Comparison of ENCODE assay signal across 15 cellular contexts in genomic region chr10:32104622-32105509, GRCh38. TPM values are rescaled to one million over a fixed set of nuclear protein-coding genes. Genes with fewer than 3 reads are reported as not detected.
DNase-seq lines count a peak whose midpoint lies in the region; ATAC-seq and TF ChIP-seq lines count a peak whose summit lies in the region.
"Had no signal": no experiment of that assay in that cellular context is flagged by ENCODE, and none has a peak within 500 bp of the region (broad histone marks: within the 10 kb centered on the region; RNA-seq: fewer than 3 reads in every experiment).

No MANE protein-coding gene starts in this region.

- POLR2A ChIA-PET in BJ (lab: Charles Lee), result no interaction called here
- POLR2A ChIA-PET in IMR-90 (lab: Charles Lee; ENCODE audit: unreplicated experiment), result no interaction called here

- no peak overlapping the region for H3K56ac ChIP-seq in IMR-90 (ENCODE audit: extremely low read depth, insufficient read depth, low read length)

- dilution Hi-C loops in IMR-90 (cut with HindIII; ENCODE audit: low sequenced_read_pairs, unreplicated experiment), result no loop called here

- TF ChIP-seq RAD21 in IMR-90 (IDR thresholded peaks at IDR 0.05; ENCODE audit: low read length), result no peak

- H2AK9ac ChIP-seq in IMR-90 (replicated peaks; ENCODE audit: low read depth, low read length, poor library complexity), result no peak overlapping the region

- no peak overlapping the region for H4K91ac ChIP-seq in IMR-90 (ENCODE audit: insufficient read depth, low read depth, low read length)

- H2AFZ ChIP-seq in IMR-90 (replicated peaks; ENCODE audit: low read length, poor library complexity), result no peak overlapping the region
- H2AFZ ChIP-seq in osteoblast (ENCODE audit: low read length), result no peak overlapping the region

- intact Hi-C loops in IMR-90 (cut with micrococcal nuclease) (no loop called here), posterior vena cava (cut with DNase I) (no loop called here)

- H3K27me3 ChIP-seq in BJ (ENCODE audit: control insufficient read depth, insufficient read depth, low read length) (no peaks in the 10 kb centered on the region), IMR-90 (ENCODE audit: control insufficient read depth, insufficient read depth, low read length) (peaks cover 5% of the 10 kb centered on the region), brain microvascular endothelial cell (replicated peaks) (no peaks in the 10 kb centered on the region), osteoblast (ENCODE audit: insufficient read depth, low read length) (no peaks in the 10 kb centered on the region)
- H3K27me3 ChIP-seq: adrenal gland, gastrocnemius medialis had no signal

- H3K4me2 ChIP-seq in IMR-90 (ENCODE audit: low read depth, low read length) (no peak overlapping the region), osteoblast (ENCODE audit: insufficient read depth, low read length) (no peak overlapping the region)

- H3K27ac ChIP-seq in IMR-90 (ENCODE audit: insufficient read depth, low read length) (no peak overlapping the region), brain microvascular endothelial cell (no peak overlapping the region), osteoblast (ENCODE audit: low read depth, low read length) (peak overlapping the region; percentile 18)
- H3K27ac ChIP-seq: gastrocnemius medialis had no signal

- H2BK20ac ChIP-seq in IMR-90 (ENCODE audit: low read depth, low read length), result no peak overlapping the region

- H3K4me3 ChIP-seq in BJ (ENCODE audit: low read depth, low read length), result no peak overlapping the region
- no peak overlapping the region for H3K4me3 ChIP-seq in IMR-90 (ENCODE audit: insufficient read depth, low read depth, low read length)
- no peak overlapping the region for H3K4me3 ChIP-seq in brain microvascular endothelial cell (ENCODE audit: low read depth, low read length)
- no peak overlapping the region for H3K4me3 ChIP-seq in osteoblast (ENCODE audit: insufficient read depth, low read length)
- H3K4me3 ChIP-seq: adrenal gland, gastrocnemius medialis, HAP-1 had no signal

- no peak overlapping the region for H3K18ac ChIP-seq in IMR-90 (ENCODE audit: low read depth, low read length)

- no peak overlapping the region for H3K9ac ChIP-seq in IMR-90 (ENCODE audit: low read depth, low read length)

- CTCF ChIA-PET in BJ (lab: Yijun Ruan, JAX), result interaction anchor here (0.6 kb wide), 1 partner anchor 221 kb away, joined by 3 read pairs; no protein-coding TSS in a partner anchor
- CTCF ChIA-PET in IMR-90 (lab: Yijun Ruan, JAX), result interaction anchor here (0.6 kb wide), 1 partner anchor 64 kb away, joined by 4 read pairs; no protein-coding TSS in a partner anchor

- H3K4me1 ChIP-seq in IMR-90 (ENCODE audit: control insufficient read depth, insufficient read depth, low read length) (no peaks in the 10 kb centered on the region), osteoblast (ENCODE audit: insufficient read depth, low read length) (peaks cover 14% of the 10 kb centered on the region)
- H3K4me1 ChIP-seq: gastrocnemius medialis, HAP-1 had no signal

- H3K9me1 ChIP-seq in IMR-90 (ENCODE audit: insufficient read depth, low read length), result no peaks in the 10 kb centered on the region

- H4K20me1 ChIP-seq in IMR-90 (ENCODE audit: insufficient read depth, low read length) (no peaks in the 10 kb centered on the region), osteoblast (ENCODE audit: insufficient read depth, low read length) (no peaks in the 10 kb centered on the region)

- no peak overlapping the region for H2BK15ac ChIP-seq in IMR-90 (ENCODE audit: low read depth, low read length)

- WGBS in IMR-90 (ENCODE audit: extremely low coverage in 2 of 2, insufficient read length in 1 of 2), 2 experiments, result no CpG with 5 or more reads among the region's 5 CpGs

- H3K4ac ChIP-seq in IMR-90 (ENCODE audit: low read depth, low read length), result no peak overlapping the region

- H2AK5ac ChIP-seq in IMR-90 (ENCODE audit: low read depth, low read length), result no peak overlapping the region

- H2BK5ac ChIP-seq in IMR-90 (ENCODE audit: low read depth, low read length, poor library complexity, severe bottlenecking), result no peak overlapping the region

- in situ Hi-C loops in IMR-90 (cut with MboI; ENCODE audit: low sequenced_read_pairs), result no loop called here
- in situ Hi-C loops in brain microvascular endothelial cell (cut with HindIII; ENCODE audit: low pct_ligation_motif_present, low sequenced_read_pairs), result no loop called here

- H3K23ac ChIP-seq in IMR-90 (ENCODE audit: low read depth, low read length), result no peak overlapping the region

- no peak overlapping the region for H3K14ac ChIP-seq in IMR-90 (replicated peaks; ENCODE audit: low read depth, low read length)

- no peak overlapping the region for H4K8ac ChIP-seq in IMR-90 (ENCODE audit: low read depth in 2 of 2, low read length in 2 of 2)

- TF ChIP-seq POLR2A in IMR-90 (IDR thresholded peaks at IDR 0.05; ENCODE audit: low read depth, low read length), result no peak

- H3K79me1 ChIP-seq in IMR-90 (ENCODE audit: low read depth in 1 of 2, low read length in 2 of 2), result no peaks in the 10 kb centered on the region

- DNase-seq in BJ (ENCODE audit: low read depth), result peak; percentile 6
- DNase-seq in IMR-90, result peak; percentile 16
- peak; percentile 1 for DNase-seq in brain microvascular endothelial cell
- peak; percentile 90 for DNase-seq in osteoblast (ENCODE audit: insufficient read length, low spot score, missing footprints)
- no peak for DNase-seq in activated naive CD4-positive, alpha-beta T cell treated with Interleukin-2 at 50 U/mL for 16 hours
- no peak for DNase-seq in NCI-H1092 treated with DMSO at 0.1 percent for 48 hours (lab: John Stamatoyannopoulos, UW)
- no peak for DNase-seq in posterior vena cava (ENCODE audit: low spot score)
- DNase-seq: activated CD8-positive, alpha-beta T cell treated with anti-CD3 and anti-CD28 coated beads, Interleukin-2, amount 10 ng/mL, durations not matched to agents 7 days and 5 days; DMS 273 treated with DMSO at 0.1 percent for 48 hours; gastrocnemius medialis; left ventricle myocardium superior; NCI-H2107 had no signal

- no peak overlapping the region for H2BK120ac ChIP-seq in IMR-90 (ENCODE audit: low read depth, low read length)

- H3K79me2 ChIP-seq in osteoblast (ENCODE audit: insufficient read depth, low read length), result no peaks in the 10 kb centered on the region

- H4K5ac ChIP-seq in IMR-90 (ENCODE audit: low read depth, low read length), result no peak overlapping the region

- H3K9me3 ChIP-seq in IMR-90 (ENCODE audit: control insufficient read depth, insufficient read depth, low read length), result 0 out of 2 replicates have a peak, but pooled peaks cover 2% of the 10 kb centered on the region
- H3K9me3 ChIP-seq in osteoblast (ENCODE audit: low read depth, low read length), result no peaks in the 10 kb centered on the region
- H3K9me3 ChIP-seq: adrenal gland, gastrocnemius medialis, HAP-1 had no signal

- H3K36me3 ChIP-seq in BJ (ENCODE audit: control insufficient read depth, insufficient read depth, low read length), result no peaks in the 10 kb centered on the region
- no peaks in the 10 kb centered on the region for H3K36me3 ChIP-seq in IMR-90 (ENCODE audit: control insufficient read depth, insufficient read depth, low read length)
- H3K36me3 ChIP-seq in brain microvascular endothelial cell (replicated peaks), result no peaks in the 10 kb centered on the region
- H3K36me3 ChIP-seq in osteoblast (ENCODE audit: insufficient read depth, low read length), result no peaks in the 10 kb centered on the region
- H3K36me3 ChIP-seq: adrenal gland, gastrocnemius medialis, HAP-1 had no signal

- ATAC-seq in IMR-90 (ENCODE audit: low read depth) (no peak), HG03097 (IDR thresholded peaks at IDR 0.05; ENCODE audit: low FRiP score, unreplicated experiment) (no peak)
- ATAC-seq: activated CD8-positive, alpha-beta T cell treated with anti-CD3 and anti-CD28 coated beads, Interleukin-2, amount 10 ng/mL, durations not matched to agents 7 days and 5 days; gastrocnemius medialis; left ventricle myocardium superior had no signal

- BruUV-seq in IMR-90 (replicated peaks; lab: Mats Ljungman, UMichigan), result no TSS peak

- TF ChIP-seq CTCF in BJ (IDR thresholded peaks at IDR 0.05; ENCODE audit: insufficient read depth, low read depth, low read length) (no peak), IMR-90 (conservative IDR thresholded peaks at IDR 0.05; ENCODE audit: low read depth, low read length) (no peak), brain microvascular endothelial cell (IDR thresholded peaks at IDR 0.05; ENCODE audit: low read depth, low read length, missing control alignments) (no peak), osteoblast (IDR thresholded peaks at IDR 0.05; ENCODE audit: extremely low read depth, low read depth, low read length) (no peak)

TF ChIP-seq in IMR-90, 13 proteins besides CTCF, POLR2A, EP300 and RAD21 (continues in another document):
- TF ChIP-seq SMC3 (IDR thresholded peaks at IDR 0.05; ENCODE audit: low read depth, low read length) (no peak), MAFK (IDR thresholded peaks at IDR 0.05; ENCODE audit: low read depth, low read length) (no peak), BHLHE40 (IDR thresholded peaks at IDR 0.05; ENCODE audit: low read depth, low read length) (no peak), CEBPB (IDR thresholded peaks at IDR 0.05; ENCODE audit: low read depth, low read length) (no peak), CHD1 (IDR thresholded peaks at IDR 0.05; ENCODE audit: low read depth, low read length) (no peak), NFE2L2 (IDR thresholded peaks at IDR 0.05; ENCODE audit: low read depth, low read length) (no peak), MAZ (IDR thresholded peaks at IDR 0.05; ENCODE audit: borderline replicate concordance, low read depth, low read length) (no peak), ELK1 (IDR thresholded peaks at IDR 0.05; ENCODE audit: borderline replicate concordance, low read depth, low read length) (no peak)

RNA-seq across cellular contexts. Expression of gene KIF5B, which starts 48.6 kb away (rescaled TPM):
- polyA plus RNA-seq in BJ (2011; rRNA removed), result 28.8 and 53.7 TPM in 2 replicates
- 24.6 and 34.1 TPM in 2 replicates for polyA minus RNA-seq in BJ (2011; rRNA and poly(A)+ RNA removed)
- total RNA-seq in IMR-90 (2012; rRNA removed), result 68.5 and 130 TPM in 2 replicates
- polyA plus RNA-seq in IMR-90 (2012; rRNA removed), result 26.7 and 33.5 TPM in 2 replicates
- polyA plus RNA-seq in IMR-90 (2012; cell fraction: cytosol; rRNA removed), result 7.4 and 9.2 TPM in 2 replicates
- polyA plus RNA-seq in IMR-90 (2012; cell fraction: nucleus; rRNA removed; ENCODE audit: low replicate concordance), result 4.8 and 13.7 TPM in 2 replicates
- total RNA-seq in osteoblast, result 110 and 128 TPM in 2 replicates
- total RNA-seq in posterior vena cava, result 100 to 1,000 TPM; 171 to 225 TPM

Comparison
In these comparisons a context has a peak if more than half of its experiments do, and no peak if none do; other contexts are left out.
1. DNase-seq: peak in BJ (single experiment), IMR-90 (single experiment), brain microvascular endothelial cell (single experiment) and osteoblast (single experiment); none in activated naive CD4-positive, alpha-beta T cell treated with Interleukin-2 at 50 U/mL for 16 hours (single experiment), NCI-H1092 treated with DMSO at 0.1 percent for 48 hours (single experiment) and posterior vena cava (single experiment).